Comparison of ENCODE assay signal across 8 cellular contexts in the genomic region with DNA sequence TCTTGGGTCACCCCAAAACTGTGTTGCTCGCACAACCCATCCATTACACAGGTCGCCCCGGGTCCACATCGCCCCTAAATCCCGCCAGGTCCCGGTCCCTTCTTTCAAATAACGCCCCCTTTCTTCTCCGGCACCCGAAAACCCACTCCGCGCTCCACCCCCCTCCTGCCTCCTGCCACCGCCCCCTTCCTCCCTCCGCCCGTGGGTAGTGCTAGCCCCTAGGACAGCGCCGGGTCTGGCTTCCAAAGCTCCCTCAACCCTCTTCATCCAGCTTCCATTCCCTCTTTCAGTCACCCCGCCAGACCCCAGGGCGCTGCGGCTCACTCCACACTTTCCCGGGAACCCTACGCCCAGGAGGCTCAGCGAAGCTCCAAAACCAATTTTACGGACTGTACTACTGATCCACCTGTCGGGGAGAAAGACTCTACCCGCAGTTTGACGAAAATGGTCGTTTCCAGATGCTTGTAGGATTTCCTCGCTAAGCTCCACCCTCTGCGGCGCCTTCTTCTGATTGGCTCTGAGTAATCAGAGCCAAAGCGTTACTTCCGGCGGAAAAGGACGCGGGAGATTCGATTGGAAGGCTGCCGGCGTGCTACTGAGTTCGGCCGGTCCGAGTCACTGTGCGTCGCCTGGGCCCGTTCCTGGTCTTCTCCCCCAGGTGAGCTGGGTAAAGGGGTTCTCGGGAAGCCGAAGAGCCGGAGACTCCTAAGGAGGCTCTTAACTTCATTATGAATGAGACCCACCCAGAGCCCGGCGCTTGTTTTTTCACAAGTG.
DNase-seq lines count a peak whose midpoint lies in the region; ATAC-seq lines count a peak whose summit lies in the region.

A gene with protein sequence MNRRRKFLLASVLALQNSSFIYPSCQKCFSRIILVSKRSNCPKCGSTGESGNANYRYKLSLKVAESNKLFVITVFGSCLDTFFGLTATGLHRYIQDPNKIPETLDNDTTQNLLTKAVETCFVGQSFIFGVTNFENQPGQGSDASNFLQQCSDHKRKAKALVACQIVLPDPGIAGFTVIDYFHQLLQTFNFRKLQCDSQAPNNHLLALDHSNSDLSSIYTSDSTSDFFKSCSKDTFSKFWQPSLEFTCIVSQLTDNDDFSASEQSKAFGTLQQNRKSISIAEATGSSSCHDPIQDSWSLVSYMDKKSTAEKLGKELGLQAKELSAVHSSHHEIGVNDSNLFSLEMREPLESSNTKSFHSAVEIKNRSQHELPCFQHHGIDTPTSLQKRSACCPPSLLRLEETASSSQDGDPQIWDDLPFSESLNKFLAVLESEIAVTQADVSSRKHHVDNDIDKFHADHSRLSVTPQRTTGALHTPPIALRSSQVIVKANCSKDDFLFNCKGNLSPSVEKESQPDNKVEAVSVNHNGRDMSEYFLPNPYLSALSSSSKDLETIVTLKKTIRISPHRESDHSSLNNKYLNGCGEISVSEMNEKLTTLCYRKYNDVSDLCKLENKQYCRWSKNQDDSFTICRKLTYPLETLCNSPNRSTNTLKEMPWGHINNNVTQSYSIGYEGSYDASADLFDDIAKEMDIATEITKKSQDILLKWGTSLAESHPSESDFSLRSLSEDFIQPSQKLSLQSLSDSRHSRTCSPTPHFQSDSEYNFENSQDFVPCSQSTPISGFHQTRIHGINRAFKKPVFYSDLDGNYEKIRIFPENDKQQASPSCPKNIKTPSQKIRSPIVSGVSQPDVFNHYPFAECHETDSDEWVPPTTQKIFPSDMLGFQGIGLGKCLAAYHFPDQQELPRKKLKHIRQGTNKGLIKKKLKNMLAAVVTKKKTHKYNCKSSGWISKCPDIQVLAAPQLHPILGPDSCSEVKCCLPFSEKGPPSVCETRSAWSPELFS (plus strand): TSS at position 572 of the 774 bp plus-strand sequence. CDS start 13,003 bp downstream, outside the sequence.

- peaks cover 42% of the 10 kb centered on the region for H3K4me1 Mint-ChIP-seq in central memory CD8-positive, alpha-beta T cell

- ATAC-seq in GM19023 (IDR thresholded peaks at IDR 0.05; ENCODE audit: unreplicated experiment) (peak; percentile 68), HG03280 (IDR thresholded peaks at IDR 0.05; ENCODE audit: unreplicated experiment) (peak; percentile 72)
- ATAC-seq in central memory CD8-positive, alpha-beta T cell (replicated peaks; ENCODE audit: extremely low read depth, poor library complexity, severe bottlenecking): peak; percentile 67

- H3K9me3 Mint-ChIP-seq in central memory CD8-positive, alpha-beta T cell: no peaks in the 10 kb centered on the region

- H3K27me3 Mint-ChIP-seq in central memory CD8-positive, alpha-beta T cell: no peaks in the 10 kb centered on the region

- H3K27ac Mint-ChIP-seq in central memory CD8-positive, alpha-beta T cell (ENCODE audit: low read depth): peak within 1 kb of the TSS; percentile 95

- DNase-seq in AG08395 (ENCODE audit: low spot score): peak; percentile 97
- peak; percentile 96 to 99 for DNase-seq in NCI-H446 (lab: John Stamatoyannopoulos, UW)
- peak; percentile 92 for DNase-seq in activated CD4-positive, CD25-positive, alpha-beta regulatory T cell treated with anti-CD3 and anti-CD28 coated beads, Interleukin-2, amount 50 U/mL, for 16 hours (ENCODE audit: low read depth, low spot score)
- DNase-seq in central memory CD8-positive, alpha-beta T cell (ENCODE audit: low spot score in 2 of 2): peak; percentile 89
- peak; percentile 99 for DNase-seq in iris pigment epithelial cell (ENCODE audit: low read depth)
- peak; percentile 80 to 93 for DNase-seq in stimulated activated CD4-positive, alpha-beta T cell treated with anti-CD3 and anti-CD28 coated beads, Interleukin-12 subunit alpha, Interleukin-12 subunit beta, amount 100 ng/mL, for 24 hours (ENCODE audit: low read depth in 2 of 2)

- peak within 1 kb of the TSS; percentile 87 for H3K4me3 Mint-ChIP-seq in central memory CD8-positive, alpha-beta T cell

- H3K36me3 Mint-ChIP-seq in central memory CD8-positive, alpha-beta T cell (ENCODE audit: insufficient read depth): peaks cover 14% of the 10 kb centered on the region

Comparison
In these comparisons a context has a peak if more than half of its experiments do, and no peak if none do; other contexts are left out.
1. Peak in every context shown above with its lines: DNase-seq and ATAC-seq.